In genomic region chr1:148388260-148389026, GRCh38 we compare ENCODE assay signal across 1 cellular context.
TF ChIP-seq lines count a peak whose summit lies in the region.

No MANE protein-coding gene starts in this region.

TF ChIP-seq in HepG2, 621 proteins besides CTCF, POLR2A, EP300 and RAD21 (continued from another document):
- TF ChIP-seq, protein P1, sequence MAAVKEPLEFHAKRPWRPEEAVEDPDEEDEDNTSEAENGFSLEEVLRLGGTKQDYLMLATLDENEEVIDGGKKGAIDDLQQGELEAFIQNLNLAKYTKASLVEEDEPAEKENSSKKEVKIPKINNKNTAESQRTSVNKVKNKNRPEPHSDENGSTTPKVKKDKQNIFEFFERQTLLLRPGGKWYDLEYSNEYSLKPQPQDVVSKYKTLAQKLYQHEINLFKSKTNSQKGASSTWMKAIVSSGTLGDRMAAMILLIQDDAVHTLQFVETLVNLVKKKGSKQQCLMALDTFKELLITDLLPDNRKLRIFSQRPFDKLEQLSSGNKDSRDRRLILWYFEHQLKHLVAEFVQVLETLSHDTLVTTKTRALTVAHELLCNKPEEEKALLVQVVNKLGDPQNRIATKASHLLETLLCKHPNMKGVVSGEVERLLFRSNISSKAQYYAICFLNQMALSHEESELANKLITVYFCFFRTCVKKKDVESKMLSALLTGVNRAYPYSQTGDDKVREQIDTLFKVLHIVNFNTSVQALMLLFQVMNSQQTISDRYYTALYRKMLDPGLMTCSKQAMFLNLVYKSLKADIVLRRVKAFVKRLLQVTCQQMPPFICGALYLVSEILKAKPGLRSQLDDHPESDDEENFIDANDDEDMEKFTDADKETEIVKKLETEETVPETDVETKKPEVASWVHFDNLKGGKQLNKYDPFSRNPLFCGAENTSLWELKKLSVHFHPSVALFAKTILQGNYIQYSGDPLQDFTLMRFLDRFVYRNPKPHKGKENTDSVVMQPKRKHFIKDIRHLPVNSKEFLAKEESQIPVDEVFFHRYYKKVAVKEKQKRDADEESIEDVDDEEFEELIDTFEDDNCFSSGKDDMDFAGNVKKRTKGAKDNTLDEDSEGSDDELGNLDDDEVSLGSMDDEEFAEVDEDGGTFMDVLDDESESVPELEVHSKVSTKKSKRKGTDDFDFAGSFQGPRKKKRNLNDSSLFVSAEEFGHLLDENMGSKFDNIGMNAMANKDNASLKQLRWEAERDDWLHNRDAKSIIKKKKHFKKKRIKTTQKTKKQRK (IDR thresholded peaks at IDR 0.05; ENCODE audit: low read length), result no peak
- TF ChIP-seq ZNF629 (CRISPR knock-in tag; conservative IDR thresholded peaks at IDR 0.05) (no peak), ZNF558 (CRISPR knock-in tag; IDR thresholded peaks at IDR 0.05; ENCODE audit: borderline replicate concordance) (no peak)
TF ChIP-seq in HepG2: peak in this region for 100.
